ENCODE assay signal across 2 cellular contexts in the genomic region with DNA sequence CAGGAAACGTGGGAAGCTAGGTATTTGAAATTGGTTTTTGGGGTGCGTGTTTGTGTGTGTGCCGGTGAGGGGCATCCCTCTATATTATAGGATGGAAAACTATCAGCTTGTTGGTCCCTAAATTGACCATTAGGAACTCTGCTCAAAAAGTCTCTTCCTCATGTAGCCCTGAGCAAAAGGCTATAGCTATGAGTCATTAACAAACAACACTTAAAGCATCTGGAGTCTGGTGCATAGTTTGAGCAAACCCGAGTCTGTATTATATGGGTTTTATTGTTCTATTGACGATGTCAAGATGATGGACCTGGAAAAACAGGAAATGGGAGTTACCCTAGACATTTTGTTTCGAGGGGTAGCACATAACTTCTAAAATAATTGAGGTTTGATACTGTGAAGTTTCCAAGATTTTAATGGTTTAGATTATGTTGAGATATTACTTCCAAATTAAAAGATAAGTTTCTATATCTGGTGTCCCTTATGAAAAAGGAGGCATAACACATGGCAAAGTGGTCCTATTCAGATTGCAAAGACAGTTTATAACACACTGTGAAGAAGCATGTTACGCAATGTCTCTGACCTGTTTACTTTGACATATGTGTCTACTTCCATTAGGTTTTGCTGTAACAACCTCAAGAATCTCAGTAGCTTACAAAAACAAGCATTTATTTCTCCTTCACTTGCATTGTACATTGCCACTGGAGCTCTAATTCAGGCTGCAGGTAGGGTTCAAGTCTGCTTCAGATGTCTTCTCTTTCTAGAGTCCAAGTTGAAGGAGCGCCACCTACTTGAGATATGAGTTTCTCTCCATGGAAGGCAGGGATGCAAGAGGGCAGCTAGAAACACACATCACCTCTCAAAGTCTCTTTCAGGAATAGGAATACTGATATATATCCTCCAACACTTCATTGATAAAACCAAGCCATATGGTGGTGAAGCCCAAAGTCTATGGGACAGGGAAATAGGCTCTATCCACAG.
TF ChIP-seq lines count a peak whose summit lies in the region.

No MANE protein-coding gene starts in this region.

TF ChIP-seq in IMR-90, 13 proteins besides CTCF, POLR2A, EP300 and RAD21:
- TF ChIP-seq CEBPB (IDR thresholded peaks at IDR 0.05; ENCODE audit: low read depth, low read length) (peak; percentile 78), BHLHE40 (IDR thresholded peaks at IDR 0.05; ENCODE audit: low read depth, low read length) (no peak), RFX5 (IDR thresholded peaks at IDR 0.05; ENCODE audit: low read depth, low read length) (no peak)
TF ChIP-seq in IMR-90: peak in this region for 1.

TF ChIP-seq in WTC11, 78 proteins besides CTCF, POLR2A, EP300 and RAD21:
- TF ChIP-seq CREB1 (CRISPR knock-in tag; IDR thresholded peaks at IDR 0.05) (no peak), IRF2 (CRISPR knock-in tag; IDR thresholded peaks at IDR 0.05; ENCODE audit: borderline replicate concordance, low read depth) (no peak), FOXP1 (CRISPR knock-in tag; IDR thresholded peaks at IDR 0.05; ENCODE audit: borderline replicate concordance) (no peak), TEAD4 (CRISPR knock-in tag; IDR thresholded peaks at IDR 0.05) (no peak), KAT7 (CRISPR knock-in tag; IDR thresholded peaks at IDR 0.05; ENCODE audit: borderline replicate concordance) (no peak), ATF1 (CRISPR knock-in tag; IDR thresholded peaks at IDR 0.05) (no peak), MYBL2 (CRISPR knock-in tag; IDR thresholded peaks at IDR 0.05) (no peak), RELA (CRISPR knock-in tag; IDR thresholded peaks at IDR 0.05; ENCODE audit: borderline replicate concordance) (no peak), NR2C2 (CRISPR knock-in tag; IDR thresholded peaks at IDR 0.05) (no peak), EMX1 (CRISPR knock-in tag; IDR thresholded peaks at IDR 0.05) (no peak), OVOL2 (CRISPR knock-in tag; IDR thresholded peaks at IDR 0.05; ENCODE audit: borderline replicate concordance) (no peak), ETV6 (CRISPR knock-in tag; IDR thresholded peaks at IDR 0.05) (no peak), ZNF416 (CRISPR knock-in tag; IDR thresholded peaks at IDR 0.05) (no peak)
- TF ChIP-seq, protein P1, sequence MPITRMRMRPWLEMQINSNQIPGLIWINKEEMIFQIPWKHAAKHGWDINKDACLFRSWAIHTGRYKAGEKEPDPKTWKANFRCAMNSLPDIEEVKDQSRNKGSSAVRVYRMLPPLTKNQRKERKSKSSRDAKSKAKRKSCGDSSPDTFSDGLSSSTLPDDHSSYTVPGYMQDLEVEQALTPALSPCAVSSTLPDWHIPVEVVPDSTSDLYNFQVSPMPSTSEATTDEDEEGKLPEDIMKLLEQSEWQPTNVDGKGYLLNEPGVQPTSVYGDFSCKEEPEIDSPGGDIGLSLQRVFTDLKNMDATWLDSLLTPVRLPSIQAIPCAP (CRISPR knock-in tag; IDR thresholded peaks at IDR 0.05), result no peak
- TF ChIP-seq, protein P2, sequence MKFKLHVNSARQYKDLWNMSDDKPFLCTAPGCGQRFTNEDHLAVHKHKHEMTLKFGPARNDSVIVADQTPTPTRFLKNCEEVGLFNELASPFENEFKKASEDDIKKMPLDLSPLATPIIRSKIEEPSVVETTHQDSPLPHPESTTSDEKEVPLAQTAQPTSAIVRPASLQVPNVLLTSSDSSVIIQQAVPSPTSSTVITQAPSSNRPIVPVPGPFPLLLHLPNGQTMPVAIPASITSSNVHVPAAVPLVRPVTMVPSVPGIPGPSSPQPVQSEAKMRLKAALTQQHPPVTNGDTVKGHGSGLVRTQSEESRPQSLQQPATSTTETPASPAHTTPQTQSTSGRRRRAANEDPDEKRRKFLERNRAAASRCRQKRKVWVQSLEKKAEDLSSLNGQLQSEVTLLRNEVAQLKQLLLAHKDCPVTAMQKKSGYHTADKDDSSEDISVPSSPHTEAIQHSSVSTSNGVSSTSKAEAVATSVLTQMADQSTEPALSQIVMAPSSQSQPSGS (CRISPR knock-in tag; IDR thresholded peaks at IDR 0.05; ENCODE audit: borderline replicate concordance, low read depth), result no peak
- TF ChIP-seq, protein P3, sequence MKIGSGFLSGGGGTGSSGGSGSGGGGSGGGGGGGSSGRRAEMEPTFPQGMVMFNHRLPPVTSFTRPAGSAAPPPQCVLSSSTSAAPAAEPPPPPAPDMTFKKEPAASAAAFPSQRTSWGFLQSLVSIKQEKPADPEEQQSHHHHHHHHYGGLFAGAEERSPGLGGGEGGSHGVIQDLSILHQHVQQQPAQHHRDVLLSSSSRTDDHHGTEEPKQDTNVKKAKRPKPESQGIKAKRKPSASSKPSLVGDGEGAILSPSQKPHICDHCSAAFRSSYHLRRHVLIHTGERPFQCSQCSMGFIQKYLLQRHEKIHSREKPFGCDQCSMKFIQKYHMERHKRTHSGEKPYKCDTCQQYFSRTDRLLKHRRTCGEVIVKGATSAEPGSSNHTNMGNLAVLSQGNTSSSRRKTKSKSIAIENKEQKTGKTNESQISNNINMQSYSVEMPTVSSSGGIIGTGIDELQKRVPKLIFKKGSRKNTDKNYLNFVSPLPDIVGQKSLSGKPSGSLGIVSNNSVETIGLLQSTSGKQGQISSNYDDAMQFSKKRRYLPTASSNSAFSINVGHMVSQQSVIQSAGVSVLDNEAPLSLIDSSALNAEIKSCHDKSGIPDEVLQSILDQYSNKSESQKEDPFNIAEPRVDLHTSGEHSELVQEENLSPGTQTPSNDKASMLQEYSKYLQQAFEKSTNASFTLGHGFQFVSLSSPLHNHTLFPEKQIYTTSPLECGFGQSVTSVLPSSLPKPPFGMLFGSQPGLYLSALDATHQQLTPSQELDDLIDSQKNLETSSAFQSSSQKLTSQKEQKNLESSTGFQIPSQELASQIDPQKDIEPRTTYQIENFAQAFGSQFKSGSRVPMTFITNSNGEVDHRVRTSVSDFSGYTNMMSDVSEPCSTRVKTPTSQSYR (CRISPR knock-in tag; IDR thresholded peaks at IDR 0.05), result no peak
- TF ChIP-seq, protein P4, sequence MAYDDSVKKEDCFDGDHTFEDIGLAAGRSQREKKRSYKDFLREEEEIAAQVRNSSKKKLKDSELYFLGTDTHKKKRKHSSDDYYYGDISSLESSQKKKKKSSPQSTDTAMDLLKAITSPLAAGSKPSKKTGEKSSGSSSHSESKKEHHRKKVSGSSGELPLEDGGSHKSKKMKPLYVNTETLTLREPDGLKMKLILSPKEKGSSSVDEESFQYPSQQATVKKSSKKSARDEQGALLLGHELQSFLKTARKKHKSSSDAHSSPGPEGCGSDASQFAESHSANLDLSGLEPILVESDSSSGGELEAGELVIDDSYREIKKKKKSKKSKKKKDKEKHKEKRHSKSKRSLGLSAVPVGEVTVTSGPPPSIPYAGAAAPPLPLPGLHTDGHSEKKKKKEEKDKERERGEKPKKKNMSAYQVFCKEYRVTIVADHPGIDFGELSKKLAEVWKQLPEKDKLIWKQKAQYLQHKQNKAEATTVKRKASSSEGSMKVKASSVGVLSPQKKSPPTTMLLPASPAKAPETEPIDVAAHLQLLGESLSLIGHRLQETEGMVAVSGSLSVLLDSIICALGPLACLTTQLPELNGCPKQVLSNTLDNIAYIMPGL (CRISPR knock-in tag; IDR thresholded peaks at IDR 0.05), result no peak
- TF ChIP-seq, protein P5, sequence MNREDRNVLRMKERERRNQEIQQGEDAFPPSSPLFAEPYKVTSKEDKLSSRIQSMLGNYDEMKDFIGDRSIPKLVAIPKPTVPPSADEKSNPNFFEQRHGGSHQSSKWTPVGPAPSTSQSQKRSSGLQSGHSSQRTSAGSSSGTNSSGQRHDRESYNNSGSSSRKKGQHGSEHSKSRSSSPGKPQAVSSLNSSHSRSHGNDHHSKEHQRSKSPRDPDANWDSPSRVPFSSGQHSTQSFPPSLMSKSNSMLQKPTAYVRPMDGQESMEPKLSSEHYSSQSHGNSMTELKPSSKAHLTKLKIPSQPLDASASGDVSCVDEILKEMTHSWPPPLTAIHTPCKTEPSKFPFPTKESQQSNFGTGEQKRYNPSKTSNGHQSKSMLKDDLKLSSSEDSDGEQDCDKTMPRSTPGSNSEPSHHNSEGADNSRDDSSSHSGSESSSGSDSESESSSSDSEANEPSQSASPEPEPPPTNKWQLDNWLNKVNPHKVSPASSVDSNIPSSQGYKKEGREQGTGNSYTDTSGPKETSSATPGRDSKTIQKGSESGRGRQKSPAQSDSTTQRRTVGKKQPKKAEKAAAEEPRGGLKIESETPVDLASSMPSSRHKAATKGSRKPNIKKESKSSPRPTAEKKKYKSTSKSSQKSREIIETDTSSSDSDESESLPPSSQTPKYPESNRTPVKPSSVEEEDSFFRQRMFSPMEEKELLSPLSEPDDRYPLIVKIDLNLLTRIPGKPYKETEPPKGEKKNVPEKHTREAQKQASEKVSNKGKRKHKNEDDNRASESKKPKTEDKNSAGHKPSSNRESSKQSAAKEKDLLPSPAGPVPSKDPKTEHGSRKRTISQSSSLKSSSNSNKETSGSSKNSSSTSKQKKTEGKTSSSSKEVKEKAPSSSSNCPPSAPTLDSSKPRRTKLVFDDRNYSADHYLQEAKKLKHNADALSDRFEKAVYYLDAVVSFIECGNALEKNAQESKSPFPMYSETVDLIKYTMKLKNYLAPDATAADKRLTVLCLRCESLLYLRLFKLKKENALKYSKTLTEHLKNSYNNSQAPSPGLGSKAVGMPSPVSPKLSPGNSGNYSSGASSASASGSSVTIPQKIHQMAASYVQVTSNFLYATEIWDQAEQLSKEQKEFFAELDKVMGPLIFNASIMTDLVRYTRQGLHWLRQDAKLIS (CRISPR knock-in tag; IDR thresholded peaks at IDR 0.05; ENCODE audit: borderline replicate concordance), result no peak
- TF ChIP-seq, protein P6, sequence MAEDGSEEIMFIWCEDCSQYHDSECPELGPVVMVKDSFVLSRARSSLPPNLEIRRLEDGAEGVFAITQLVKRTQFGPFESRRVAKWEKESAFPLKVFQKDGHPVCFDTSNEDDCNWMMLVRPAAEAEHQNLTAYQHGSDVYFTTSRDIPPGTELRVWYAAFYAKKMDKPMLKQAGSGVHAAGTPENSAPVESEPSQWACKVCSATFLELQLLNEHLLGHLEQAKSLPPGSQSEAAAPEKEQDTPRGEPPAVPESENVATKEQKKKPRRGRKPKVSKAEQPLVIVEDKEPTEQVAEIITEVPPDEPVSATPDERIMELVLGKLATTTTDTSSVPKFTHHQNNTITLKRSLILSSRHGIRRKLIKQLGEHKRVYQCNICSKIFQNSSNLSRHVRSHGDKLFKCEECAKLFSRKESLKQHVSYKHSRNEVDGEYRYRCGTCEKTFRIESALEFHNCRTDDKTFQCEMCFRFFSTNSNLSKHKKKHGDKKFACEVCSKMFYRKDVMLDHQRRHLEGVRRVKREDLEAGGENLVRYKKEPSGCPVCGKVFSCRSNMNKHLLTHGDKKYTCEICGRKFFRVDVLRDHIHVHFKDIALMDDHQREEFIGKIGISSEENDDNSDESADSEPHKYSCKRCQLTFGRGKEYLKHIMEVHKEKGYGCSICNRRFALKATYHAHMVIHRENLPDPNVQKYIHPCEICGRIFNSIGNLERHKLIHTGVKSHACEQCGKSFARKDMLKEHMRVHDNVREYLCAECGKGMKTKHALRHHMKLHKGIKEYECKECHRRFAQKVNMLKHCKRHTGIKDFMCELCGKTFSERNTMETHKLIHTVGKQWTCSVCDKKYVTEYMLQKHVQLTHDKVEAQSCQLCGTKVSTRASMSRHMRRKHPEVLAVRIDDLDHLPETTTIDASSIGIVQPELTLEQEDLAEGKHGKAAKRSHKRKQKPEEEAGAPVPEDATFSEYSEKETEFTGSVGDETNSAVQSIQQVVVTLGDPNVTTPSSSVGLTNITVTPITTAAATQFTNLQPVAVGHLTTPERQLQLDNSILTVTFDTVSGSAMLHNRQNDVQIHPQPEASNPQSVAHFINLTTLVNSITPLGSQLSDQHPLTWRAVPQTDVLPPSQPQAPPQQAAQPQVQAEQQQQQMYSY (CRISPR knock-in tag; IDR thresholded peaks at IDR 0.05), result no peak
- TF ChIP-seq, protein P7, sequence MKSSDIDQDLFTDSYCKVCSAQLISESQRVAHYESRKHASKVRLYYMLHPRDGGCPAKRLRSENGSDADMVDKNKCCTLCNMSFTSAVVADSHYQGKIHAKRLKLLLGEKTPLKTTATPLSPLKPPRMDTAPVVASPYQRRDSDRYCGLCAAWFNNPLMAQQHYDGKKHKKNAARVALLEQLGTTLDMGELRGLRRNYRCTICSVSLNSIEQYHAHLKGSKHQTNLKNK (CRISPR knock-in tag; IDR thresholded peaks at IDR 0.05), result no peak
